Comparison of ENCODE assay signal across 11 cellular contexts in genomic region chr19:51439021-51439465, GRCh38. TPM values are rescaled to one million over a fixed set of nuclear protein-coding genes. Genes with fewer than 3 reads are reported as not detected.
DNase-seq lines count a peak whose midpoint lies in the region; ATAC-seq and TF ChIP-seq lines count a peak whose summit lies in the region.
"Had no signal": no experiment of that assay in that cellular context is flagged by ENCODE, and none has a peak within 500 bp of the region (broad histone marks: within the 10 kb centered on the region; RNA-seq: fewer than 3 reads in every experiment).

No MANE protein-coding gene starts in this region.

- peak; percentile 30; the same call in 1 of the 2 replicates for TF ChIP-seq RAD21 in Ishikawa (IDR thresholded peaks at IDR 0.05; ENCODE audit: low read depth)

- H3K4me1 ChIP-seq in lung (ENCODE audit: control insufficient read depth in 2 of 2, insufficient read depth in 2 of 2, low read length in 2 of 2) (peaks cover 0 to 3% of the 10 kb centered on the region in 2 donors), trophoblast cell (ENCODE audit: control insufficient read depth in 1 of 2, insufficient read depth in 2 of 2, low read length in 2 of 2) (no peaks in the 10 kb centered on the region)

- H3K4me3 Mint-ChIP-seq in Calu3 (ENCODE audit: low read depth, unreplicated experiment): no peak overlapping the region
- no peak overlapping the region for H3K4me3 Mint-ChIP-seq in activated naive CD8-positive, alpha-beta T cell
- H3K4me3 Mint-ChIP-seq: brain had no signal

- WGBS in lung, 2 donors: 55 to 64% methylated on average over 5 of the region's 5 CpGs
- no CpG with 5 or more reads among the region's 5 CpGs for WGBS in trophoblast cell (ENCODE audit: extremely low coverage, insufficient coverage, insufficient read length)

- intact Hi-C loops in Calu3 (cut with micrococcal nuclease; ENCODE audit: unreplicated experiment): no loop called here

- no peak overlapping the region for H3K9ac ChIP-seq in trophoblast cell (ENCODE audit: low read length)

- H2BK12ac ChIP-seq in trophoblast cell (ENCODE audit: low read length): no peak overlapping the region

- H3K27ac ChIP-seq in lung (ENCODE audit: low read depth in 1 of 2, low read length in 1 of 2): no peak overlapping the region
- no peak overlapping the region for H3K27ac ChIP-seq in trophoblast cell (ENCODE audit: low read depth, low read length)
- H3K27ac ChIP-seq: thoracic aorta had no signal

- H3K9me3 ChIP-seq in lung (ENCODE audit: control insufficient read depth in 2 of 2, insufficient read depth in 1 of 2, low read length in 1 of 2) (no peaks in the 10 kb centered on the region), trophoblast cell (ENCODE audit: insufficient read depth, low read depth, low read length) (no peaks in the 10 kb centered on the region)
- H3K9me3 ChIP-seq: thoracic aorta had no signal

- no peak overlapping the region for H2AK5ac ChIP-seq in trophoblast cell (ENCODE audit: low read length)

- H3K79me1 ChIP-seq in trophoblast cell (ENCODE audit: low read length): no peaks in the 10 kb centered on the region

- no peak overlapping the region for H3K14ac ChIP-seq in trophoblast cell (ENCODE audit: low read length)

- DNase-seq in Calu3: peak; percentile 32
- DNase-seq in lung (ENCODE audit: low spot score): no peak
- DNase-seq in trophoblast cell: no peak
- no peak for DNase-seq in NCI-H2029 treated with DMSO at 0.1 percent for 48 hours (lab: John Stamatoyannopoulos, UW)
- DNase-seq in activated CD4-positive, CD25-positive, alpha-beta regulatory T cell treated with anti-CD3 and anti-CD28 coated beads, Interleukin-2, amount 50 U/mL, for 72 hours: no peak
- no peak for DNase-seq in amygdala (lab: John Stamatoyannopoulos, UW)

- H3K4me2 ChIP-seq in trophoblast cell (ENCODE audit: low read length): no peak overlapping the region

- H3K4me1 Mint-ChIP-seq in Calu3 (ENCODE audit: low read depth, unreplicated experiment): peaks cover 24% of the 10 kb centered on the region
- H3K4me1 Mint-ChIP-seq in activated naive CD8-positive, alpha-beta T cell (ENCODE audit: low read depth): peaks cover 62% of the 10 kb centered on the region
- H3K4me1 Mint-ChIP-seq: brain had no signal

- H3K4me3 ChIP-seq in lung (no peak overlapping the region), trophoblast cell (ENCODE audit: low read depth, low read length) (no peak overlapping the region)
- H3K4me3 ChIP-seq: thoracic aorta had no signal

- H3K4ac ChIP-seq in trophoblast cell (ENCODE audit: low read depth, low read length): no peak overlapping the region

- H4K91ac ChIP-seq in trophoblast cell (ENCODE audit: low read depth, low read length): no peak overlapping the region

- no peak overlapping the region for H2BK5ac ChIP-seq in trophoblast cell (ENCODE audit: low read depth, low read length, poor library complexity)

- no TSS peak for BruUV-seq in Calu3 (replicated peaks; lab: Mats Ljungman, UMichigan)

- no peaks in the 10 kb centered on the region for H3K27me3 ChIP-seq in lung (ENCODE audit: control insufficient read depth, insufficient read depth)
- H3K27me3 ChIP-seq in trophoblast cell (ENCODE audit: insufficient read depth, low read length): no peaks in the 10 kb centered on the region

- no peaks in the 10 kb centered on the region for H3K79me2 ChIP-seq in trophoblast cell (ENCODE audit: control insufficient read depth, insufficient read depth, low read length, poor library complexity)

- TF ChIP-seq EP300 in Ishikawa (IDR thresholded peaks at IDR 0.05; ENCODE audit: borderline replicate concordance): no peak

- no peak overlapping the region for H4K8ac ChIP-seq in trophoblast cell (ENCODE audit: low read depth, low read length)

- ATAC-seq in lung (ENCODE audit: insufficient read depth, low FRiP score): no peak

- H3K23ac ChIP-seq in trophoblast cell (ENCODE audit: low read length): no peak overlapping the region

- CTCF ChIA-PET in Calu3 (lab: Charles Lee): interaction anchor here (0.6 to 1.5 kb wide), 4 partner anchors 9 to 100 kb away, joined by 3 to 4 read pairs (median 3); partner anchors contain the start of gene VSIG10L

- peaks cover 96% of the 10 kb centered on the region for H3K27me3 Mint-ChIP-seq in Calu3 (ENCODE audit: unreplicated experiment)
- no peaks in the 10 kb centered on the region for H3K27me3 Mint-ChIP-seq in activated naive CD8-positive, alpha-beta T cell

- no peak overlapping the region for H3K27ac Mint-ChIP-seq in Calu3 (ENCODE audit: unreplicated experiment)
- peak overlapping the region; percentile 98 for H3K27ac Mint-ChIP-seq in activated naive CD8-positive, alpha-beta T cell
- H3K27ac Mint-ChIP-seq: brain had no signal

- H2BK120ac ChIP-seq in trophoblast cell (ENCODE audit: insufficient read depth, low read length, poor library complexity): no peak overlapping the region

- no peaks in the 10 kb centered on the region for H3K9me3 Mint-ChIP-seq in Calu3 (ENCODE audit: low read depth, unreplicated experiment)
- H3K9me3 Mint-ChIP-seq in activated naive CD8-positive, alpha-beta T cell (ENCODE audit: low read depth): no peaks in the 10 kb centered on the region
- H3K9me3 Mint-ChIP-seq: brain had no signal

- no peaks in the 10 kb centered on the region for H3K36me3 ChIP-seq in lung (ENCODE audit: control insufficient read depth in 2 of 2, insufficient read depth in 2 of 2, low read length in 2 of 2)
- H3K36me3 ChIP-seq in trophoblast cell (ENCODE audit: control insufficient read depth in 1 of 2, insufficient read depth in 2 of 2, low read length in 2 of 2): no peaks in the 10 kb centered on the region
- H3K36me3 ChIP-seq: thoracic aorta had no signal

- H4K12ac ChIP-seq in trophoblast cell (ENCODE audit: low read depth, low read length): no peak overlapping the region

- TF ChIP-seq CTCF in Calu3 (IDR thresholded peaks at IDR 0.05; ENCODE audit: unreplicated experiment) (peak; percentile 29), lung (IDR thresholded peaks at IDR 0.05; ENCODE audit: control extremely low read depth, extremely low read depth) (peak; percentile 7)

- no peak overlapping the region for H3K18ac ChIP-seq in trophoblast cell (ENCODE audit: low read length)

- no peaks in the 10 kb centered on the region for H3K36me3 Mint-ChIP-seq in Calu3 (ENCODE audit: insufficient read depth, unreplicated experiment)
- H3K36me3 Mint-ChIP-seq in activated naive CD8-positive, alpha-beta T cell: peaks cover 2% of the 10 kb centered on the region
- H3K36me3 Mint-ChIP-seq: brain had no signal

- no peak overlapping the region for H2AFZ ChIP-seq in trophoblast cell (ENCODE audit: insufficient read depth, low read length, poor library complexity)

TF ChIP-seq in Ishikawa, 13 proteins besides CTCF, POLR2A, EP300 and RAD21:
- no peak for TF ChIP-seq NFIC (IDR thresholded peaks at IDR 0.05)
- no peak for TF ChIP-seq CEBPB (IDR thresholded peaks at IDR 0.05)
- no peak for TF ChIP-seq ZBTB7A (IDR thresholded peaks at IDR 0.05; ENCODE audit: low read depth)

RNA-seq across cellular contexts. Expression of gene SIGLEC8, which starts 19.2 kb away (rescaled TPM):
- total RNA-seq in Calu3 (2022): not detected in 2 replicates
- total RNA-seq in lung: under 1 TPM; 0.34 to 0.77 TPM
- polyA plus RNA-seq in lung: under 1 TPM; 0.22 to 0.28 TPM
- not detected in 2 replicates for polyA plus RNA-seq in trophoblast cell (2013)
- polyA plus RNA-seq: neural cell had no signal

RNA-seq across cellular contexts. Expression of gene SIGLEC10, which starts 21.6 kb away (rescaled TPM):
- total RNA-seq in Calu3 (2022): not detected in 2 replicates
- 10 to 100 TPM in 1 of 2 donors, 1 to 10 TPM in 1; 6.8 to 53.1 TPM for total RNA-seq in lung
- 100 to 1,000 TPM in 1 of 2 donors, 1 to 10 TPM in 1; 3.4 to 248 TPM for polyA plus RNA-seq in lung
- 0.03 TPM in 1 of 2 replicates, not detected in the other for polyA plus RNA-seq in trophoblast cell (2013)
- polyA plus RNA-seq: neural cell had no signal

RNA-seq across cellular contexts. Expression of gene CEACAM18, which starts 39.3 kb away (rescaled TPM):
- not detected in 2 replicates for total RNA-seq in Calu3 (2022)
- total RNA-seq in lung: not detected
- not detected for polyA plus RNA-seq in lung
- polyA plus RNA-seq in trophoblast cell (2013): not detected in 2 replicates
- total RNA-seq: thoracic aorta had no signal
- polyA plus RNA-seq: neural cell had no signal

RNA-seq across cellular contexts. Expression of gene C19orf84, which starts 48.7 kb away (rescaled TPM):
- not detected in 2 replicates for total RNA-seq in Calu3 (2022)
- total RNA-seq in lung: under 1 TPM in 1 of 2 donors, not detected in 1; 0.64 TPM
- polyA plus RNA-seq in lung: under 1 TPM; 0.08 to 0.31 TPM
- polyA plus RNA-seq in trophoblast cell (2013): 0.05 and 0.06 TPM in 2 replicates
- polyA plus RNA-seq: neural cell had no signal

RNA-seq across cellular contexts. Expression of gene LIM2, which starts 51.3 kb away (rescaled TPM):
- total RNA-seq in Calu3 (2022) (not detected in 2 replicates), lung (not detected)
- polyA plus RNA-seq in lung: not detected
- not detected in 2 replicates for polyA plus RNA-seq in trophoblast cell (2013)
- total RNA-seq: thoracic aorta had no signal
- polyA plus RNA-seq: neural cell had no signal
